Comparison of ENCODE assay signal across 8 cellular contexts in genomic region chr2:219244789-219245147, GRCh38. TPM values are rescaled to one million over a fixed set of nuclear protein-coding genes. Genes with fewer than 3 reads are reported as not detected.
DNase-seq lines count a peak whose midpoint lies in the region; ATAC-seq and TF ChIP-seq lines count a peak whose summit lies in the region.

No MANE protein-coding gene starts in this region.

- POLR2A ChIA-PET in AG04449 (lab: Yijun Ruan, JAX), result interaction anchor here (0.7 to 1.8 kb wide), 8 partner anchors 9 to 50 kb away, joined by 3 to 17 read pairs (median 4); partner anchors contain the start of genes ABCB6, ANKZF1, ATG9A and DNAJB2
- POLR2A ChIA-PET in naive thymus-derived CD4-positive, alpha-beta T cell (lab: Charles Lee), result interaction anchor here (0.9 to 21.0 kb wide), 16 partner anchors 5 to 147 kb away, joined by 3 to 575 read pairs (median 8); partner anchors contain the start of genes ABCB6, ANKZF1, ATG9A and CNPPD1

- H3K9me3 Mint-ChIP-seq in naive thymus-derived CD4-positive, alpha-beta T cell, result peaks cover 0 to 9% (median 0%) of the 10 kb centered on the region in 11 donors

- DNase-seq in AG04449 (ENCODE audit: low read depth, low spot score) (no peak), AG08396 (ENCODE audit: low spot score) (no peak), SK-N-DZ (ENCODE audit: low spot score) (no peak)
- no peak for DNase-seq in naive thymus-derived CD4-positive, alpha-beta T cell

- peak overlapping the region; percentile 62; the same call in 1 of the 2 replicates for H3K9ac ChIP-seq in KMS-11

- CTCF ChIA-PET in AG04449 (lab: Yijun Ruan, JAX), result interaction anchor here (0.9 to 2.6 kb wide), 6 partner anchors 10 to 144 kb away, joined by 3 to 35 read pairs (median 6); no protein-coding TSS in a partner anchor
- CTCF ChIA-PET in naive thymus-derived CD4-positive, alpha-beta T cell (lab: Charles Lee), result interaction anchor here (0.9 to 2.4 kb wide), 7 partner anchors 10 to 50 kb away, joined by 3 to 15 read pairs (median 4); partner anchors contain the start of genes ANKZF1, ATG9A, TUBA4A and TUBA4B

- intact Hi-C loops in naive thymus-derived CD4-positive, alpha-beta T cell (cut with micrococcal nuclease), result loop anchor here (1.0 to 5.0 kb wide), 12 partner anchors 9 to 1027 kb away; partner anchors contain the start of genes ANKZF1 (in 2 of the 2), ATG9A (in 2 of the 2), STK11IP (in 2 of the 2) and TUBA4A (in 2 of the 2)

- H3K4me3 ChIP-seq in AG04449 (ENCODE audit: low read depth, low read length) (peak overlapping the region; percentile 98), KMS-11 (IDR thresholded peaks at IDR 0.05; ENCODE audit: insufficient read depth, low read depth, low read length) (peak overlapping the region; percentile 64)
- peak overlapping the region; percentile 92 for H3K4me3 ChIP-seq in naive thymus-derived CD4-positive, alpha-beta T cell (ENCODE audit: low read length)

- no peaks in the 10 kb centered on the region for H3K36me3 ChIP-seq in KMS-11 (ENCODE audit: insufficient read depth)
- peaks cover under 1 to 12% (median 4%) of the 10 kb centered on the region in 3 experiments for H3K36me3 ChIP-seq in naive thymus-derived CD4-positive, alpha-beta T cell (ENCODE audit: control insufficient read depth in 2 of 3, insufficient read depth in 3 of 3, low read length in 3 of 3)

- H3K9me3 ChIP-seq in naive thymus-derived CD4-positive, alpha-beta T cell (ENCODE audit: control insufficient read depth in 2 of 3, low read length in 3 of 3), result no peaks in the 10 kb centered on the region

- H3K4me3 Mint-ChIP-seq in naive thymus-derived CD4-positive, alpha-beta T cell, result peak overlapping the region; percentile 82 to 100 (median 93)

- H3K4me2 ChIP-seq in KMS-11, result peak overlapping the region; percentile 81

- peak overlapping the region; percentile 88 to 99 (median 97) for H3K27ac Mint-ChIP-seq in naive thymus-derived CD4-positive, alpha-beta T cell

- H3K4me1 ChIP-seq in KMS-11 (ENCODE audit: low read depth, poor library complexity, severe bottlenecking), result peaks cover 24% of the 10 kb centered on the region
- H3K4me1 ChIP-seq in naive thymus-derived CD4-positive, alpha-beta T cell (ENCODE audit: control insufficient read depth in 2 of 2, insufficient read depth in 2 of 2, low read length in 2 of 2), result peaks cover 46 to 47% of the 10 kb centered on the region in 2 donors

- H3K36me3 Mint-ChIP-seq in naive thymus-derived CD4-positive, alpha-beta T cell, result peaks cover 0 to 31% (median 17%) of the 10 kb centered on the region in 5 donors

- H3K79me2 ChIP-seq in KMS-11 (ENCODE audit: insufficient read depth, low read depth), result no peaks in the 10 kb centered on the region

- no peaks in the 10 kb centered on the region for H3K27me3 ChIP-seq in KMS-11 (ENCODE audit: insufficient read depth, low read depth)
- H3K27me3 ChIP-seq in naive thymus-derived CD4-positive, alpha-beta T cell (ENCODE audit: control insufficient read depth in 2 of 2, insufficient read depth in 2 of 2, low read length in 2 of 2), result no peaks in the 10 kb centered on the region

- H3K27me3 Mint-ChIP-seq in naive thymus-derived CD4-positive, alpha-beta T cell, result peaks cover 0 to 2% (median 0%) of the 10 kb centered on the region in 5 donors

- no peak for ATAC-seq in naive thymus-derived CD4-positive, alpha-beta T cell
- ATAC-seq in GM19023 (IDR thresholded peaks at IDR 0.05; ENCODE audit: unreplicated experiment), result no peak
- no peak for ATAC-seq in GM21528 (IDR thresholded peaks at IDR 0.05; ENCODE audit: low FRiP score, unreplicated experiment)

- H3K4me1 Mint-ChIP-seq in naive thymus-derived CD4-positive, alpha-beta T cell, result peaks cover 21 to 68% (median 54%) of the 10 kb centered on the region in 7 donors

- H3K27ac ChIP-seq in KMS-11 (peak overlapping the region; percentile 39; the same call in 1 of the 2 replicates), cingulate gyrus (ENCODE audit: low read depth, low read length) (peak overlapping the region; percentile 97)
- H3K27ac ChIP-seq in naive thymus-derived CD4-positive, alpha-beta T cell (ENCODE audit: low read depth, low read length), result peak overlapping the region; percentile 89

- no peak for TF ChIP-seq CTCF in AG04449 (IDR thresholded peaks at IDR 0.05; ENCODE audit: insufficient read depth, low read length, missing control alignments)
- TF ChIP-seq CTCF in KMS-11 (conservative IDR thresholded peaks at IDR 0.05; ENCODE audit: low read depth, low read length), result no peak

- no peaks in the 10 kb centered on the region for H4K20me1 ChIP-seq in KMS-11 (ENCODE audit: insufficient read depth)

- peak overlapping the region; percentile 84 for H2AFZ ChIP-seq in KMS-11 (ENCODE audit: low read depth)

RNA-seq across cellular contexts. Expression of gene GLB1L, which starts 0.5 kb away (rescaled TPM):
- 1 to 10 TPM; 1.9 to 4.5 (median 2.7) TPM for total RNA-seq in naive thymus-derived CD4-positive, alpha-beta T cell
- 1 to 10 TPM; 1.6 to 2.1 TPM for polyA plus RNA-seq in naive thymus-derived CD4-positive, alpha-beta T cell
- 6.8 and 7.5 TPM in 2 replicates for polyA plus RNA-seq in SK-N-DZ (2014; cell fraction: cytosol; rRNA removed)
- polyA plus RNA-seq in SK-N-DZ (2014; cell fraction: nucleus; rRNA removed), result 13.0 and 15.1 TPM in 2 replicates

RNA-seq across cellular contexts. Expression of gene STK16, which starts 0.5 kb away (rescaled TPM):
- 10 to 100 TPM; 17.4 to 35.0 (median 21.8) TPM for total RNA-seq in naive thymus-derived CD4-positive, alpha-beta T cell
- 10 to 100 TPM; 18.8 to 24.4 TPM for polyA plus RNA-seq in naive thymus-derived CD4-positive, alpha-beta T cell
- polyA plus RNA-seq in SK-N-DZ (2014; cell fraction: cytosol; rRNA removed), result 33.9 and 39.8 TPM in 2 replicates
- polyA plus RNA-seq in SK-N-DZ (2014; cell fraction: nucleus; rRNA removed), result 29.1 and 45.2 TPM in 2 replicates

RNA-seq across cellular contexts. Expression of gene TUBA4B, which starts 8.3 kb away (rescaled TPM):
- not detected for total RNA-seq in naive thymus-derived CD4-positive, alpha-beta T cell
- not detected for polyA plus RNA-seq in naive thymus-derived CD4-positive, alpha-beta T cell
- polyA plus RNA-seq in SK-N-DZ (2014; cell fraction: cytosol; rRNA removed), result not detected in 2 replicates
- polyA plus RNA-seq in SK-N-DZ (2014; cell fraction: nucleus; rRNA removed), result not detected in 2 replicates

RNA-seq across cellular contexts. Expression of gene TUBA4A, which starts 8.9 kb away (rescaled TPM):
- total RNA-seq in naive thymus-derived CD4-positive, alpha-beta T cell, result 100 to 1,000 TPM in 3 of 5 experiments, 10 to 100 TPM in 2; 82.9 to 260 (median 183) TPM
- 100 to 1,000 TPM; 145 to 336 TPM for polyA plus RNA-seq in naive thymus-derived CD4-positive, alpha-beta T cell
- polyA plus RNA-seq in SK-N-DZ (2014; cell fraction: cytosol; rRNA removed), result 13.1 and 17.9 TPM in 2 replicates
- 9.7 and 19.0 TPM in 2 replicates for polyA plus RNA-seq in SK-N-DZ (2014; cell fraction: nucleus; rRNA removed)

RNA-seq across cellular contexts. Expression of gene ANKZF1, which starts 15.2 kb away (rescaled TPM):
- 100 to 1,000 TPM; 117 to 287 (median 169) TPM for total RNA-seq in naive thymus-derived CD4-positive, alpha-beta T cell
- polyA plus RNA-seq in naive thymus-derived CD4-positive, alpha-beta T cell, result 10 to 100 TPM; 29.7 to 61.4 TPM
- polyA plus RNA-seq in SK-N-DZ (2014; cell fraction: cytosol; rRNA removed), result 33.0 and 50.4 TPM in 2 replicates
- polyA plus RNA-seq in SK-N-DZ (2014; cell fraction: nucleus; rRNA removed), result 383 and 403 TPM in 2 replicates

Comparison
In these comparisons a context has a peak if more than half of its experiments do, and no peak if none do; other contexts are left out.
1. H3K27ac ChIP-seq: peak in every context shown above with its lines; median percentile 97 in cingulate gyrus; 89 in naive thymus-derived CD4-positive, alpha-beta T cell; 39 in KMS-11.